8 cellular contexts compared by ENCODE assay signal in genomic region chr1:33126411-33127000, GRCh38. TPM values are rescaled to one million over a fixed set of nuclear protein-coding genes. Genes with fewer than 3 reads are reported as not detected.
A peak's percentile ranks its signal among the peaks of the same experiment; 100 is the strongest.
DNase-seq lines count a peak whose midpoint lies in the region; FAIRE-seq and TF ChIP-seq lines count a peak whose summit lies in the region.

No MANE protein-coding gene starts in this region.

- no peaks in the 10 kb centered on the region for H3K27me3 ChIP-seq in right atrium auricular region
- no peaks in the 10 kb centered on the region for H3K27me3 ChIP-seq in bronchial epithelial cell (ENCODE audit: control insufficient read depth, insufficient read depth, low read length)
- no peaks in the 10 kb centered on the region for H3K27me3 ChIP-seq in mucosa of rectum (ENCODE audit: control insufficient read depth in 2 of 2, insufficient read depth in 2 of 2, low read length in 2 of 2)

- H3K36me3 ChIP-seq in right atrium auricular region (no peaks in the 10 kb centered on the region), bronchial epithelial cell (ENCODE audit: control insufficient read depth, insufficient read depth, low read length) (no peaks in the 10 kb centered on the region), mucosa of rectum (ENCODE audit: control insufficient read depth in 2 of 2, insufficient read depth in 2 of 2, low read length in 2 of 2) (no peaks in the 10 kb centered on the region)

- DNase-seq in right atrium auricular region (ENCODE audit: low spot score): peak; percentile 52
- no peak for DNase-seq in cardiac septum (ENCODE audit: low spot score)
- no peak for DNase-seq in bronchial epithelial cell (ENCODE audit: low read depth)
- DNase-seq in NCI-H1694 (lab: John Stamatoyannopoulos, UW): no peak
- DNase-seq in stimulated activated CD4-positive, alpha-beta T cell treated with anti-CD3 and anti-CD28 coated beads, Interleukin-15, amount 100 ng/mL, for 24 hours: no peak
- DNase-seq in stimulated activated naive CD4-positive, alpha-beta T cell treated with Interleukin-2 at 50 U/mL for 16 hours (lab: John Stamatoyannopoulos, UW): no peak
- no peak for DNase-seq in COLO668 (lab: John Stamatoyannopoulos, UW; ENCODE audit: unreplicated experiment)

- H3K4me1 ChIP-seq in right atrium auricular region: peaks cover 0 to 15% of the 10 kb centered on the region in 2 donors
- peaks cover 0 to 7% of the 10 kb centered on the region in 2 donors for H3K4me1 ChIP-seq in mucosa of rectum (ENCODE audit: control insufficient read depth in 2 of 2, insufficient read depth in 2 of 2, low read length in 2 of 2)

- FAIRE-seq in bronchial epithelial cell (lab: Jason Lieb, UNC): no peak

- H3K4me3 ChIP-seq in right atrium auricular region: peak overlapping the region; percentile 64
- peak overlapping the region; percentile 61 for H3K4me3 ChIP-seq in bronchial epithelial cell (ENCODE audit: low read depth, low read length)
- H3K4me3 ChIP-seq in mucosa of rectum (ENCODE audit: low read length in 2 of 2): peak overlapping the region; percentile 96 to 98

- H3K27ac ChIP-seq in right atrium auricular region (peak overlapping the region; percentile 83 to 86), mucosa of rectum (ENCODE audit: low read depth in 2 of 2, low read length in 2 of 2) (peak overlapping the region; percentile 76 to 83)

- TF ChIP-seq CTCF in right atrium auricular region (IDR thresholded peaks at IDR 0.05): no peak
- TF ChIP-seq CTCF in bronchial epithelial cell (IDR thresholded peaks at IDR 0.05; ENCODE audit: insufficient read depth, low read length, severe bottlenecking): no peak

- intact Hi-C loops in cardiac septum (cut with DNase I): loop anchor here (5.0 kb wide), 3 partner anchors 56 to 221 kb away; partner anchors contain the start of genes TRIM62 and ZNF362

- H3K9me3 ChIP-seq in right atrium auricular region: no peaks in the 10 kb centered on the region
- H3K9me3 ChIP-seq in mucosa of rectum (ENCODE audit: control insufficient read depth in 2 of 2, low read length in 2 of 2): no peaks in the 10 kb centered on the region

- H3K9ac ChIP-seq in mucosa of rectum (ENCODE audit: low read depth in 1 of 2, low read length in 2 of 2): peak overlapping the region; percentile 89 to 92

RNA-seq across cellular contexts. Expression of gene AZIN2, which starts 45.6 kb away (rescaled TPM):
- 1 to 10 TPM; 1.9 to 3.3 TPM for total RNA-seq in right atrium auricular region
- 5.8 TPM for total RNA-seq in cardiac septum
- total RNA-seq in bronchial epithelial cell: 1.3 and 1.5 TPM in 2 replicates

RNA-seq across cellular contexts. Expression of gene TRIM62, which starts 55.3 kb away (rescaled TPM):
- total RNA-seq in right atrium auricular region: 1 to 10 TPM; 2.4 to 6.8 TPM
- total RNA-seq in cardiac septum: 3.5 TPM
- total RNA-seq in bronchial epithelial cell: 0.79 and 2.0 TPM in 2 replicates
